Comparison of ENCODE assay signal across 14 cellular contexts in the genomic region with DNA sequence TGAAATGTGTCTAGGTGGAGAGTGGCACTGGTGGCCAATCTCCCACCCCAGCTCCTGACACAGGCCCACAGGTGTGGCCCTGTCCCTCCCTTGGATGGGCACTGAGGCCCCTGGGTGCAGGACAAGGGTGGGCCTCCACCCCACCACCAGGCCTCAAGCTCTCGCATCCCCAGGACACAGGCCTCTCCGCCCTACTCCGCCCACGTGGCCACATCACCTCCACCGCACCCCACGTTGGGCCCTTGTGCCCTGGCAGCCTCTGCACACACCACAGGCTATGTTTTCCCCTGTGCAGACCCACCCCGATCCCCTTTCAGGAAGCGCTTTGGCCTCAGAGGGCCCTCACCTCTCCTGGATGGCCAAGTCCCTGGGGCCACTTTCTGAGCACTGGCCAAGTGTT. TPM values are rescaled to one million over a fixed set of nuclear protein-coding genes. Genes with fewer than 3 reads are reported as not detected.
DNase-seq lines count a peak whose midpoint lies in the region; ATAC-seq and TF ChIP-seq lines count a peak whose summit lies in the region.
"Had no signal": no experiment of that assay in that cellular context is flagged by ENCODE, and none has a peak within 500 bp of the region (broad histone marks: within the 10 kb centered on the region; RNA-seq: fewer than 3 reads in every experiment).

No MANE protein-coding gene starts in this region.

- peaks cover 0 to 6% of the 10 kb centered on the region in 2 experiments; a peak in 2 of 3 replicates for H3K36me3 ChIP-seq in HEK293 (ENCODE audit: control insufficient read depth in 2 of 2, insufficient read depth in 1 of 2, low read length in 2 of 2)

- ATAC-seq in CD4-positive, alpha-beta T cell (ENCODE audit: poor library complexity), result no peak
- ATAC-seq in natural killer cell treated with Interleukin-12 subunit alpha and Interleukin-12 subunit beta and Interleukin-15 and Interleukin-18, amount 100 ng/mL, for 72 hours, result peak; percentile 4 to 29
- no peak for ATAC-seq in GM21619 (IDR thresholded peaks at IDR 0.05; ENCODE audit: unreplicated experiment)

- no peak overlapping the region for H3K27ac ChIP-seq in CD4-positive, alpha-beta T cell (ENCODE audit: low read depth, low read length)
- H3K27ac ChIP-seq in HEK293 (ENCODE audit: extremely low read depth, low read depth, low read length), result no peak overlapping the region
- H3K27ac ChIP-seq: tibial artery had no signal

- H3K4me1 ChIP-seq in HEK293 (ENCODE audit: control insufficient read depth, insufficient read depth, low read length), result no peaks in the 10 kb centered on the region
- H3K4me1 ChIP-seq: tibial artery had no signal

- DNase-seq in CD4-positive, alpha-beta T cell, result no peak
- DNase-seq in natural killer cell treated with Interleukin-12 subunit alpha and Interleukin-12 subunit beta and Interleukin-15 and Interleukin-18, amount 100 ng/mL, for 72 hours (ENCODE audit: low spot score), result no peak
- DNase-seq in midbrain (lab: John Stamatoyannopoulos, UW) (no peak), GM19238 (ENCODE audit: insufficient read length, low spot score) (no peak), GM10266 (ENCODE audit: extremely low spot score) (no peak)
- DNase-seq: AML-193; DMS 273 treated with DMSO at 0.1 percent for 48 hours; kidney glomerular epithelial cell; NCI-H187; stimulated activated CD4-positive, alpha-beta T cell treated with anti-CD3 and anti-CD28 coated beads, Interleukin-4, amount 100 ng/mL, for 1 hour; tibial artery had no signal

- no peaks in the 10 kb centered on the region for H3K9me3 ChIP-seq in CD4-positive, alpha-beta T cell (ENCODE audit: control insufficient read depth, low read length)
- no peaks in the 10 kb centered on the region for H3K9me3 ChIP-seq in HEK293 (ENCODE audit: control insufficient read depth, insufficient read depth, low read depth, low read length)
- H3K9me3 ChIP-seq: tibial artery had no signal

- H3K4me1 Mint-ChIP-seq in CD4-positive, alpha-beta T cell (ENCODE audit: low read depth), result peaks cover 23% of the 10 kb centered on the region
- H3K4me1 Mint-ChIP-seq in activated naive CD8-positive, alpha-beta T cell (ENCODE audit: low read depth), result peaks cover 35% of the 10 kb centered on the region
- H3K4me1 Mint-ChIP-seq in natural killer cell treated with Interleukin-12 subunit alpha and Interleukin-12 subunit beta and Interleukin-15 and Interleukin-18, amount 100 ng/mL, for 72 hours (ENCODE audit: low read depth in 2 of 2), result peaks cover 39% of the 10 kb centered on the region in 2 donors

- no peaks in the 10 kb centered on the region for H3K9me3 Mint-ChIP-seq in CD4-positive, alpha-beta T cell
- no peaks in the 10 kb centered on the region for H3K9me3 Mint-ChIP-seq in activated naive CD8-positive, alpha-beta T cell (ENCODE audit: low read depth)
- H3K9me3 Mint-ChIP-seq in natural killer cell treated with Interleukin-12 subunit alpha and Interleukin-12 subunit beta and Interleukin-15 and Interleukin-18, amount 100 ng/mL, for 72 hours, result no peaks in the 10 kb centered on the region

- H3K27me3 ChIP-seq in CD4-positive, alpha-beta T cell (ENCODE audit: control insufficient read depth, insufficient read depth, low read length), result no peaks in the 10 kb centered on the region
- H3K27me3 ChIP-seq: tibial artery had no signal

- no peak overlapping the region for H3K4me3 Mint-ChIP-seq in CD4-positive, alpha-beta T cell
- no peak overlapping the region for H3K4me3 Mint-ChIP-seq in activated naive CD8-positive, alpha-beta T cell
- peak overlapping the region; percentile 7 for H3K4me3 Mint-ChIP-seq in natural killer cell treated with Interleukin-12 subunit alpha and Interleukin-12 subunit beta and Interleukin-15 and Interleukin-18, amount 100 ng/mL, for 72 hours

- CTCF ChIA-PET in CD4-positive, alpha-beta T cell (lab: Charles Lee), result no interaction called here
- CTCF ChIA-PET in HEK293 (lab: Yijun Ruan, JAX), result no interaction called here

- H3K4me3 ChIP-seq in HEK293 (ENCODE audit: low read depth, low read length), result no peak overlapping the region
- H3K4me3 ChIP-seq: tibial artery had no signal

- no peak for TF ChIP-seq CTCF in CD4-positive, alpha-beta T cell (IDR thresholded peaks at IDR 0.05)
- TF ChIP-seq CTCF in HEK293 (tag by site-specific recombination; IDR thresholded peaks at IDR 0.05), result no peak
- no peak for TF ChIP-seq CTCF in GM10266 (IDR thresholded peaks at IDR 0.05; ENCODE audit: control insufficient read depth, insufficient read depth, low read depth, missing control alignments)

- POLR2A ChIA-PET in CD4-positive, alpha-beta T cell (lab: Charles Lee), result interaction anchor here (0.7 to 1.4 kb wide), 3 partner anchors 9 to 176 kb away, joined by 3 read pairs; no protein-coding TSS in a partner anchor
- POLR2A ChIA-PET in HEK293 (lab: Yijun Ruan, JAX), result no interaction called here

- H3K27me3 Mint-ChIP-seq in CD4-positive, alpha-beta T cell, result no peaks in the 10 kb centered on the region
- no peaks in the 10 kb centered on the region for H3K27me3 Mint-ChIP-seq in activated naive CD8-positive, alpha-beta T cell
- H3K27me3 Mint-ChIP-seq in natural killer cell treated with Interleukin-12 subunit alpha and Interleukin-12 subunit beta and Interleukin-15 and Interleukin-18, amount 100 ng/mL, for 72 hours, result no peaks in the 10 kb centered on the region

- peak overlapping the region; percentile 71 for H3K27ac Mint-ChIP-seq in CD4-positive, alpha-beta T cell
- H3K27ac Mint-ChIP-seq in activated naive CD8-positive, alpha-beta T cell, result peak overlapping the region; percentile 83
- H3K27ac Mint-ChIP-seq in natural killer cell treated with Interleukin-12 subunit alpha and Interleukin-12 subunit beta and Interleukin-15 and Interleukin-18, amount 100 ng/mL, for 72 hours, result peak overlapping the region; percentile 76 to 87

- peaks cover 27% of the 10 kb centered on the region for H3K36me3 Mint-ChIP-seq in CD4-positive, alpha-beta T cell (ENCODE audit: low read depth)
- H3K36me3 Mint-ChIP-seq in activated naive CD8-positive, alpha-beta T cell, result peaks cover 3% of the 10 kb centered on the region
- no peaks in the 10 kb centered on the region for H3K36me3 Mint-ChIP-seq in natural killer cell treated with Interleukin-12 subunit alpha and Interleukin-12 subunit beta and Interleukin-15 and Interleukin-18, amount 100 ng/mL, for 72 hours

- intact Hi-C loops in CD4-positive, alpha-beta T cell (cut with DNase I, micrococcal nuclease), result no loop called here

TF ChIP-seq in HEK293, 187 proteins besides CTCF, POLR2A, EP300 and RAD21:
- TF ChIP-seq, protein P1, sequence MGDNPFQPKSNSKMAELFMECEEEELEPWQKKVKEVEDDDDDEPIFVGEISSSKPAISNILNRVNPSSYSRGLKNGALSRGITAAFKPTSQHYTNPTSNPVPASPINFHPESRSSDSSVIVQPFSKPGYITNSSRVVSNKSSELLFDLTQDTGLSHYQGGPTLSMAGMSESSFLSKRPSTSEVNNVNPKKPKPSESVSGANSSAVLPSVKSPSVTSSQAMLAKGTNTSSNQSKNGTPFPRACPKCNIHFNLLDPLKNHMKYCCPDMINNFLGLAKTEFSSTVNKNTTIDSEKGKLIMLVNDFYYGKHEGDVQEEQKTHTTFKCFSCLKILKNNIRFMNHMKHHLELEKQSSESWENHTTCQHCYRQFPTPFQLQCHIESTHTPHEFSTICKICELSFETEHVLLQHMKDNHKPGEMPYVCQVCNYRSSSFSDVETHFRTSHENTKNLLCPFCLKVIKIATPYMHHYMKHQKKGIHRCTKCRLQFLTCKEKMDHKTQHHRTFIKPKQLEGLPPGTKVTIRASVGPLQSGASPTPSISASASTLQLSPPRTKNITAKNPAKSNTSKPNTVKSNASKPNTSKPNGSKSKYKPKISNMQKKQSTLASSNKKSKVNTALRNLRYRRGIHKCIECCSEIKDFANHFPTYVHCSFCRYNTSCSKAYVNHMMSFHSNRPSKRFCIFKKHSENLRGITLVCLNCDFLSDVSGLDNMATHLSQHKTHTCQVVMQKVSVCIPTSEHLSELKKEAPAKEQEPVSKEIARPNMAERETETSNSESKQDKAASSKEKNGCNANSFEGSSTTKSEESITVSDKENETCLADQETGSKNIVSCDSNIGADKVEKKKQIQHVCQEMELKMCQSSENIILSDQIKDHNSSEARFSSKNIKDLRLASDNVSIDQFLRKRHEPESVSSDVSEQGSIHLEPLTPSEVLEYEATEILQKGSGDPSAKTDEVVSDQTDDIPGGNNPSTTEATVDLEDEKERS (tag by site-specific recombination; IDR thresholded peaks at IDR 0.05), result no peak
- TF ChIP-seq KLF1 (tag by site-specific recombination; IDR thresholded peaks at IDR 0.05), result peak; percentile 28; the same call in 1 of the 2 replicates

RNA-seq across cellular contexts. Expression of a gene that starts 54.7 kb away (rescaled TPM):
- total RNA-seq in CD4-positive, alpha-beta T cell, result 100 to 1,000 TPM; 109 to 112 TPM
- 10 to 100 TPM; 43.1 to 63.6 TPM for total RNA-seq in natural killer cell treated with Interleukin-12 subunit alpha and Interleukin-12 subunit beta and Interleukin-15 and Interleukin-18, amount 100 ng/mL, for 72 hours

Comparison
In these comparisons a context has a peak if more than half of its experiments do, and no peak if none do; other contexts are left out.
1. ATAC-seq: peak in natural killer cell treated with Interleukin-12 subunit alpha and Interleukin-12 subunit beta and Interleukin-15 and Interleukin-18, amount 100 ng/mL, for 72 hours (2 of 2); none in CD4-positive, alpha-beta T cell (single experiment) and GM21619 (single experiment).
2. Peak in every context shown above with its lines, with median percentiles within 50 percentile points of each other: H3K27ac Mint-ChIP-seq.